13 cellular contexts compared by ENCODE assay signal in genomic region chr16:84976644-84977400, GRCh38. TPM values are rescaled to one million over a fixed set of nuclear protein-coding genes. Genes with fewer than 3 reads are reported as not detected.
DNase-seq lines count a peak whose midpoint lies in the region; ATAC-seq and TF ChIP-seq lines count a peak whose summit lies in the region.
"Had no signal": no experiment of that assay in that cellular context is flagged by ENCODE, and none has a peak within 500 bp of the region (broad histone marks: within the 10 kb centered on the region; RNA-seq: fewer than 3 reads in every experiment).

No MANE protein-coding gene starts in this region.

- no peaks in the 10 kb centered on the region for H3K4me1 ChIP-seq in ovary (ENCODE audit: insufficient read depth)

- H3K4me3 Mint-ChIP-seq in stimulated activated naive CD8-positive, alpha-beta T cell treated with anti-CD3 and anti-CD28 coated beads, Interleukin-15, amount 100 ng/mL, for 72 hours, result no peak overlapping the region
- H3K4me3 Mint-ChIP-seq: activated B cell treated with CpG ODN at 0.5 μM for 24 hours; stimulated activated effector memory CD8-positive, alpha-beta T cell treated with anti-CD3 and anti-CD28 coated beads, Interleukin-12 subunit alpha, Interleukin-12 subunit beta, amount 100 ng/mL, for 72 hours had no signal

- TF ChIP-seq EP300 in Ishikawa (IDR thresholded peaks at IDR 0.05; ENCODE audit: borderline replicate concordance) (no peak), ovary (IDR thresholded peaks at IDR 0.05) (no peak)

- peak in 21 of 61 donors; percentile 3 to 74 (median 21) for DNase-seq in caudate nucleus (lab: John Stamatoyannopoulos, UW)
- peak; percentile 42 for DNase-seq in kidney tubule cell (ENCODE audit: low spot score)
- peak; percentile 83 for DNase-seq in sciatic nerve (ENCODE audit: low spot score)
- no peak for DNase-seq in ovary
- DNase-seq in stimulated activated naive CD8-positive, alpha-beta T cell treated with anti-CD3 and anti-CD28 coated beads, Interleukin-15, amount 100 ng/mL, for 72 hours, result no peak
- no peak for DNase-seq in DMS153 treated with DMSO at 0.1 percent for 48 hours (lab: John Stamatoyannopoulos, UW; ENCODE audit: unreplicated experiment)
- DNase-seq: activated B cell treated with CpG ODN at 0.5 μM for 24 hours, activated T-cell treated with anti-CD3 and anti-CD28 coated beads for 4 hours, NCI-H2081 had no signal

- no peak overlapping the region for H3K27ac Mint-ChIP-seq in stimulated activated naive CD8-positive, alpha-beta T cell treated with anti-CD3 and anti-CD28 coated beads, Interleukin-15, amount 100 ng/mL, for 72 hours
- H3K27ac Mint-ChIP-seq: activated B cell treated with CpG ODN at 0.5 μM for 24 hours; stimulated activated effector memory CD8-positive, alpha-beta T cell treated with anti-CD3 and anti-CD28 coated beads, Interleukin-12 subunit alpha, Interleukin-12 subunit beta, amount 100 ng/mL, for 72 hours had no signal

- no peaks in the 10 kb centered on the region for H3K27me3 ChIP-seq in ovary

- ATAC-seq in sciatic nerve, result peak; percentile 56
- ATAC-seq in HG03571 (IDR thresholded peaks at IDR 0.05; ENCODE audit: unreplicated experiment), result no peak
- ATAC-seq in stimulated activated naive CD8-positive, alpha-beta T cell treated with anti-CD3 and anti-CD28 coated beads, Interleukin-15, amount 100 ng/mL, for 72 hours, result no peak
- ATAC-seq: stimulated activated effector memory CD8-positive, alpha-beta T cell treated with anti-CD3 and anti-CD28 coated beads, Interleukin-12 subunit alpha, Interleukin-12 subunit beta, amount 100 ng/mL, for 72 hours had no signal

- TF ChIP-seq RAD21 in Ishikawa (IDR thresholded peaks at IDR 0.05; ENCODE audit: low read depth), result no peak

- H3K36me3 ChIP-seq in ovary, result no peaks in the 10 kb centered on the region

- intact Hi-C loops in sciatic nerve (cut with DNase I) (no loop called here), ovary (cut with DNase I) (loop anchor here in 1 of 4 donors (10.0 kb wide), 1 partner anchor 462 kb away; no protein-coding TSS in a partner anchor)

- no peaks in the 10 kb centered on the region for H3K4me1 Mint-ChIP-seq in stimulated activated naive CD8-positive, alpha-beta T cell treated with anti-CD3 and anti-CD28 coated beads, Interleukin-15, amount 100 ng/mL, for 72 hours
- H3K4me1 Mint-ChIP-seq: activated B cell treated with CpG ODN at 0.5 μM for 24 hours had no signal

- TF ChIP-seq POLR2A in ovary (IDR thresholded peaks at IDR 0.05), result no peak

- no peak for TF ChIP-seq CTCF in ovary (IDR thresholded peaks at IDR 0.05)

- H3K9me3 Mint-ChIP-seq in stimulated activated naive CD8-positive, alpha-beta T cell treated with anti-CD3 and anti-CD28 coated beads, Interleukin-15, amount 100 ng/mL, for 72 hours, result no peaks in the 10 kb centered on the region
- H3K9me3 Mint-ChIP-seq: activated B cell treated with CpG ODN at 0.5 μM for 24 hours; stimulated activated effector memory CD8-positive, alpha-beta T cell treated with anti-CD3 and anti-CD28 coated beads, Interleukin-12 subunit alpha, Interleukin-12 subunit beta, amount 100 ng/mL, for 72 hours had no signal

- H3K27me3 Mint-ChIP-seq in stimulated activated naive CD8-positive, alpha-beta T cell treated with anti-CD3 and anti-CD28 coated beads, Interleukin-15, amount 100 ng/mL, for 72 hours, result no peaks in the 10 kb centered on the region
- H3K27me3 Mint-ChIP-seq: activated B cell treated with CpG ODN at 0.5 μM for 24 hours had no signal

- no peak overlapping the region for H3K4me3 ChIP-seq in ovary
- H3K4me3 ChIP-seq: SK-N-MC had no signal

- WGBS in ovary, 3 donors, result 85 to 88% (median 87%) methylated on average over 17 of the region's 17 CpGs

- no peaks in the 10 kb centered on the region for H3K9me3 ChIP-seq in ovary

- H3K27ac ChIP-seq in caudate nucleus (ENCODE audit: low read depth, low read length), result peak overlapping the region; percentile 12
- H3K27ac ChIP-seq in ovary, result no peak overlapping the region
- H3K27ac ChIP-seq: SK-N-MC had no signal

TF ChIP-seq in Ishikawa, 13 proteins besides CTCF, POLR2A, EP300 and RAD21:
- no peak for TF ChIP-seq TEAD4 (IDR thresholded peaks at IDR 0.05)
- no peak for TF ChIP-seq YY1 (IDR thresholded peaks at IDR 0.05; ENCODE audit: low read depth)
- no peak for TF ChIP-seq EGR1 (IDR thresholded peaks at IDR 0.05)
- TF ChIP-seq, protein P1, sequence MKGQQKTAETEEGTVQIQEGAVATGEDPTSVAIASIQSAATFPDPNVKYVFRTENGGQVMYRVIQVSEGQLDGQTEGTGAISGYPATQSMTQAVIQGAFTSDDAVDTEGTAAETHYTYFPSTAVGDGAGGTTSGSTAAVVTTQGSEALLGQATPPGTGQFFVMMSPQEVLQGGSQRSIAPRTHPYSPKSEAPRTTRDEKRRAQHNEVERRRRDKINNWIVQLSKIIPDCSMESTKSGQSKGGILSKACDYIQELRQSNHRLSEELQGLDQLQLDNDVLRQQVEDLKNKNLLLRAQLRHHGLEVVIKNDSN (IDR thresholded peaks at IDR 0.05), result no peak
- TF ChIP-seq NFIC (IDR thresholded peaks at IDR 0.05), result 0 out of 2 replicates have a peak, but pooled peaks have one; percentile 12

RNA-seq across cellular contexts. Expression of gene ZDHHC7, which starts 34.5 kb away (rescaled TPM):
- total RNA-seq in sciatic nerve, result 48.8 TPM
- total RNA-seq in ovary, result 10 to 100 TPM; 28.3 to 39.6 (median 32.7) TPM
- 10 to 100 TPM; 23.9 to 54.5 TPM for polyA plus RNA-seq in ovary

RNA-seq across cellular contexts. Expression of gene KIAA0513, which starts 50.8 kb away (rescaled TPM):
- 12.6 TPM for total RNA-seq in sciatic nerve
- total RNA-seq in ovary, result 10 to 100 TPM in 1 of 7 donors, 1 to 10 TPM in 6; 3.4 to 12.8 (median 7.5) TPM
- polyA plus RNA-seq in ovary, result 1 to 10 TPM; 2.8 to 3.9 TPM

Comparison
In these comparisons a context has a peak if more than half of its experiments do, and no peak if none do; other contexts are left out.
1. DNase-seq: peak in kidney tubule cell (single experiment) and sciatic nerve (single experiment); none in ovary (0 of 5), stimulated activated naive CD8-positive, alpha-beta T cell treated with anti-CD3 and anti-CD28 coated beads, Interleukin-15, amount 100 ng/mL, for 72 hours (0 of 2) and DMS153 treated with DMSO at 0.1 percent for 48 hours (single experiment).